ENCODE assay signal across 8 cellular contexts in the genomic region with DNA sequence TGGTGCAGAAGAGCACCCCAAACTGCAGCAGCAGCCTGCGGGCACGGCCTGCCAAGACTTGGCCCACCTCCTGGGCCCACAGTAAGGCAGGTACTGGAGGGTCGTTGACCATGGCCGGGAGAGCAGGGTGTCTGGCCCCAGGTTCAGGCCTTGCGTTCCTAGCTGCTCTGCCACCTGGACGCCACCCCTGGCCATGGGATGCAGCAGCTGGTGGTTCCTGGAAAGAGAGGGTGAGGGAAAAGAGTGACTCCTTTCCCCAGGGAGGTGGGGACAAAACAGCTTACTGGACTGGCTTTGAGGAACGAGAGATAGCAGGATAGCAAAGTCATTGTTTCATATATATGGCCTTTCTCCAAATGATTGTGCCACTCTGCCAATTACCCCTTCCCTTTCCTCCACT. TPM values are rescaled to one million over a fixed set of nuclear protein-coding genes. Genes with fewer than 3 reads are reported as not detected.
DNase-seq lines count a peak whose midpoint lies in the region; ATAC-seq and TF ChIP-seq lines count a peak whose summit lies in the region.

No MANE protein-coding gene starts in this region.

- peak overlapping the region; percentile 62 for H3K4me3 ChIP-seq in fibroblast of pulmonary artery (replicated peaks; ENCODE audit: low read depth, low read length)
- H3K4me3 ChIP-seq in sigmoid colon: peak overlapping the region in 3 of 4 donors; percentile 49 to 73 (median 66)

- ATAC-seq in T-cell (replicated peaks in 1 of 4) (no peak), GM21367 (IDR thresholded peaks at IDR 0.05; ENCODE audit: unreplicated experiment) (no peak)

- no peaks in the 10 kb centered on the region for H3K9me3 Mint-ChIP-seq in activated T-cell treated with anti-CD3 and anti-CD28 coated beads, Interleukin-2, amount 50 U/mL, for 24 hours
- H3K9me3 Mint-ChIP-seq in T-cell: no peaks in the 10 kb centered on the region

- H3K36me3 Mint-ChIP-seq in activated T-cell treated with anti-CD3 and anti-CD28 coated beads, Interleukin-2, amount 50 U/mL, for 24 hours (ENCODE audit: low read depth): peaks cover 78% of the 10 kb centered on the region
- H3K36me3 Mint-ChIP-seq in T-cell: peaks cover 7% of the 10 kb centered on the region

- no peak for TF ChIP-seq POLR2A in sigmoid colon (IDR thresholded peaks at IDR 0.05)

- WGBS in sigmoid colon, 2 donors: 24 to 64% methylated on average over 7 of the region's 7 CpGs

- in situ Hi-C loops in GM13976 (cut with MboI; ENCODE audit: low sequenced_read_pairs, unreplicated experiment): no loop called here

- CTCF ChIA-PET in T-cell (lab: Charles Lee): interaction anchor here (0.7 to 2.3 kb wide), 5 partner anchors 11 to 113 kb away, joined by 3 to 10 read pairs (median 5); partner anchors contain the start of genes C11orf98 (in 1 of the 2), CSKMT (in 1 of the 2), TUT1 (in 1 of the 2) and ZBTB3 (in 1 of the 2)

- peak overlapping the region; percentile 91 for H3K27ac Mint-ChIP-seq in activated T-cell treated with anti-CD3 and anti-CD28 coated beads, Interleukin-2, amount 50 U/mL, for 24 hours
- peak overlapping the region; percentile 82 to 84 for H3K27ac Mint-ChIP-seq in T-cell

- H3K4me3 Mint-ChIP-seq in activated T-cell treated with anti-CD3 and anti-CD28 coated beads, Interleukin-2, amount 50 U/mL, for 24 hours: peak overlapping the region; percentile 89
- peak overlapping the region; percentile 85 to 97 (median 87) for H3K4me3 Mint-ChIP-seq in T-cell

- POLR2A ChIA-PET in T-cell (lab: Charles Lee): interaction anchor here in 1 of 2 donors (0.6 kb wide), 1 partner anchor 135 kb away, joined by 3 read pairs; no protein-coding TSS in a partner anchor

- H3K4me1 ChIP-seq in sigmoid colon: peaks cover 0 to 37% (median 33%) of the 10 kb centered on the region in 4 donors

- H3K27me3 ChIP-seq in sigmoid colon: no peaks in the 10 kb centered on the region

- peaks cover 0 to 19% (median 0%) of the 10 kb centered on the region in 4 donors for H3K36me3 ChIP-seq in sigmoid colon

- peak overlapping the region; percentile 81 to 88 (median 86) for H3K27ac ChIP-seq in sigmoid colon

- H3K27me3 Mint-ChIP-seq in activated T-cell treated with anti-CD3 and anti-CD28 coated beads, Interleukin-2, amount 50 U/mL, for 24 hours: no peaks in the 10 kb centered on the region
- no peaks in the 10 kb centered on the region for H3K27me3 Mint-ChIP-seq in T-cell

- no peak for TF ChIP-seq EP300 in sigmoid colon (IDR thresholded peaks at IDR 0.05)

- intact Hi-C loops in sigmoid colon (cut with DNase I): loop anchor here (5.0 kb wide), 3 partner anchors 38 to 93 kb away; partner anchors contain the start of genes C11orf98, CSKMT, EML3 and INTS5

- H3K4me1 Mint-ChIP-seq in activated T-cell treated with anti-CD3 and anti-CD28 coated beads, Interleukin-2, amount 50 U/mL, for 24 hours (ENCODE audit: low read depth): peaks cover 56% of the 10 kb centered on the region
- H3K4me1 Mint-ChIP-seq in T-cell: peaks cover 42 to 47% (median 45%) of the 10 kb centered on the region in 3 donors

- no peaks in the 10 kb centered on the region for H3K9me3 ChIP-seq in sigmoid colon

- no peak for DNase-seq in activated T-cell treated with anti-CD3 and anti-CD28 coated beads, Interleukin-2, amount 50 U/mL, for 24 hours
- DNase-seq in activated T-cell treated with anti-CD3 and anti-CD28 coated beads for 4 hours (no peak), T-cell (no peak), fibroblast of pulmonary artery (ENCODE audit: low read depth) (no peak), sigmoid colon (no peak), NCI-H446 treated with DMSO at 0.1 percent for 48 hours (lab: John Stamatoyannopoulos, UW) (no peak), GM13976 (ENCODE audit: low spot score) (no peak)

- TF ChIP-seq CTCF in fibroblast of pulmonary artery (IDR thresholded peaks at IDR 0.05; ENCODE audit: low read length, missing control alignments) (no peak), sigmoid colon (IDR thresholded peaks at IDR 0.05) (no peak), GM13976 (IDR thresholded peaks at IDR 0.05; ENCODE audit: borderline replicate concordance, control extremely low read depth, extremely low read depth, insufficient read depth, missing control alignments) (no peak)

RNA-seq across cellular contexts. Expression of gene BSCL2, which starts 1.8 kb away (rescaled TPM):
- total RNA-seq in T-cell (10 to 100 TPM; 21.9 to 43.7 (median 37.3) TPM), sigmoid colon (10 to 100 TPM; 35.5 to 69.8 (median 50.2) TPM)
- 10 to 100 TPM; 18.0 to 72.3 (median 27.0) TPM for polyA plus RNA-seq in sigmoid colon

RNA-seq across cellular contexts. Expression of gene GNG3, which starts 2.1 kb away (rescaled TPM):
- total RNA-seq in T-cell (not detected), sigmoid colon (1 to 10 TPM in 3 of 4 donors, not detected in 1; 1.4 to 5.0 (median 2.8) TPM)
- 1 to 10 TPM in 2 of 3 donors, not detected in 1; 1.2 to 2.7 TPM for polyA plus RNA-seq in sigmoid colon

RNA-seq across cellular contexts. Expression of gene LRRN4CL, which starts 16.1 kb away (rescaled TPM):
- total RNA-seq in T-cell: under 1 TPM in 4 of 5 donors, not detected in 1; 0.14 to 0.29 (median 0.19) TPM
- total RNA-seq in sigmoid colon: 10 to 100 TPM; 28.5 to 40.4 (median 32.1) TPM
- polyA plus RNA-seq in sigmoid colon: 1 to 10 TPM in 2 of 3 donors, under 1 TPM in 1; 0.23 to 3.1 (median 3.0) TPM

RNA-seq across cellular contexts. Expression of gene HNRNPUL2, which starts 21.9 kb away (rescaled TPM):
- 10 to 100 TPM; 45.8 to 67.8 (median 62.7) TPM for total RNA-seq in T-cell
- total RNA-seq in sigmoid colon: 10 to 100 TPM; 22.9 to 30.7 (median 25.3) TPM
- polyA plus RNA-seq in sigmoid colon: 10 to 100 TPM; 36.6 to 54.3 (median 37.5) TPM

RNA-seq across cellular contexts. Expression of gene TTC9C, which starts 22.9 kb away (rescaled TPM):
- total RNA-seq in T-cell: 10 to 100 TPM; 15.4 to 54.5 (median 44.6) TPM
- total RNA-seq in sigmoid colon: 10 to 100 TPM; 21.9 to 39.9 (median 24.2) TPM
- 10 to 100 TPM; 27.6 to 30.4 (median 27.7) TPM for polyA plus RNA-seq in sigmoid colon

Comparison
In these comparisons a context has a peak if more than half of its experiments do, and no peak if none do; other contexts are left out.
1. RNA of gene LRRN4CL, which starts 16.1 kb away (total RNA-seq): 28.5 to 40.4 TPM in sigmoid colon; 0.14 to 0.29 TPM in T-cell; every median in the first group is over 10 times any median in the second.